In the genomic region with DNA sequence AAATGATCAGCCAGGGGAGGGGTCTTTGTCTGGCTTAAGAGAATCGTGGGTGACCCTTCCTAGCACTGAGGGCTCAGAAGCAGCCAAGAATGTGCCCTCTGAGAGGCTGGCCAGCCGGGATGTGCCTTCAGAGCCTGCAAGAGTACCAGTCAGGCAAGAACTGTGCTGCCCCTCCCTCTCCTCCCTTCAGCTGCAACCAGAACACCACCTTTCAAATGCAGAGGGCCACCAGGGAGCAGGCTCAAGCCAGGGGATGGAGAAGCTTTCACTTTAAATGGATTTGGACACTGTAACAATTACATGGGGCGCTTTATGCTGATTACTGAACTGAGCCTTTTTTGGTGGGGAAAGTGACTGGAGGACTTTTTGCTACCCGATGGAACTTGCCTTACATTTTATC, we compare ENCODE assay signal across 19 cellular contexts. TPM values are rescaled to one million over a fixed set of nuclear protein-coding genes. Genes with fewer than 3 reads are reported as not detected.
"Had no signal": no experiment of that assay in that cellular context is flagged by ENCODE, and none has a peak within 500 bp of the region (broad histone marks: within the 10 kb centered on the region; RNA-seq: fewer than 3 reads in every experiment).

No MANE protein-coding gene starts in this region.

- H3K4me1 ChIP-seq: esophagus squamous epithelium, left ventricle myocardium inferior had no signal

- H3K36me3 Mint-ChIP-seq: activated naive CD8-positive, alpha-beta T cell treated with anti-CD3 and anti-CD28 coated beads, Interleukin-2, amount 10 ng/mL, durations not matched to agents 7 days and 5 days; naive thymus-derived CD4-positive, alpha-beta T cell had no signal

- H3K4me3 Mint-ChIP-seq: activated CD8-positive, alpha-beta T cell treated with anti-CD3 and anti-CD28 coated beads, Interleukin-2, amount 10 ng/mL, durations not matched to agents 7 days and 5 days; activated naive CD8-positive, alpha-beta T cell treated with anti-CD3 and anti-CD28 coated beads, Interleukin-2, amount 10 ng/mL, durations not matched to agents 7 days and 5 days; naive thymus-derived CD4-positive, alpha-beta T cell; T-helper 17 cell had no signal

- ATAC-seq: activated CD8-positive, alpha-beta T cell treated with anti-CD3 and anti-CD28 coated beads, Interleukin-2, amount 10 ng/mL, durations not matched to agents 7 days and 5 days; naive thymus-derived CD4-positive, alpha-beta T cell; T-helper 17 cell had no signal

- H3K36me3 ChIP-seq: esophagus squamous epithelium, left ventricle myocardium inferior, WERI-Rb-1 had no signal

- H3K9me3 Mint-ChIP-seq: activated naive CD8-positive, alpha-beta T cell treated with anti-CD3 and anti-CD28 coated beads, Interleukin-2, amount 10 ng/mL, durations not matched to agents 7 days and 5 days had no signal

- H3K27ac ChIP-seq: esophagus squamous epithelium, left ventricle myocardium inferior, WERI-Rb-1 had no signal

- H3K27ac Mint-ChIP-seq: activated CD8-positive, alpha-beta T cell treated with anti-CD3 and anti-CD28 coated beads, Interleukin-2, amount 10 ng/mL, durations not matched to agents 7 days and 5 days; activated naive CD8-positive, alpha-beta T cell treated with anti-CD3 and anti-CD28 coated beads, Interleukin-2, amount 10 ng/mL, durations not matched to agents 7 days and 5 days; naive thymus-derived CD4-positive, alpha-beta T cell; T-helper 17 cell had no signal

- H3K4me3 ChIP-seq: esophagus squamous epithelium, left ventricle myocardium inferior, mucosa of descending colon had no signal

- DNase-seq: activated CD4-positive, alpha-beta T cell treated with anti-CD3 and anti-CD28 coated beads for 48 hours; activated CD8-positive, alpha-beta memory T cell treated with anti-CD3 and anti-CD28 coated beads, Interleukin-2, amount 50 U/mL, for 4 hours; activated CD8-positive, alpha-beta T cell treated with anti-CD3 and anti-CD28 coated beads, Interleukin-2, amount 10 ng/mL, durations not matched to agents 7 days and 5 days; activated naive CD8-positive, alpha-beta T cell treated with anti-CD3 and anti-CD28 coated beads, Interleukin-2, amount 10 ng/mL, durations not matched to agents 7 days and 5 days; activated T-cell treated with anti-CD3 and anti-CD28 coated beads, Interleukin-2, amount 50 U/mL, for 48 hours; cortex of kidney; effector CD4-positive, alpha-beta T cell; esophagus squamous epithelium; hypothalamus; left ventricle myocardium inferior; mucosa of descending colon; naive thymus-derived CD4-positive, alpha-beta T cell; nucleus accumbens; posterior cingulate gyrus; retina; stimulated activated CD4-positive, alpha-beta T cell treated with anti-CD3 and anti-CD28 coated beads, Interleukin-12 subunit alpha, Interleukin-12 subunit beta, amount 100 ng/mL, for 4 hours; stimulated activated CD4-positive, alpha-beta T cell treated with anti-CD3 and anti-CD28 coated beads, Interleukin-2, amount 100 ng/mL, for 24 hours; T-helper 17 cell; WERI-Rb-1 had no signal

- H3K9me3 ChIP-seq: esophagus squamous epithelium, left ventricle myocardium inferior, mucosa of descending colon had no signal

RNA-seq across cellular contexts. Expression of a gene that starts 44.9 kb away (rescaled TPM):
- total RNA-seq: activated CD8-positive, alpha-beta T cell treated with anti-CD3 and anti-CD28 coated beads, Interleukin-2, amount 10 ng/mL, durations not matched to agents 7 days and 5 days; activated naive CD8-positive, alpha-beta T cell treated with anti-CD3 and anti-CD28 coated beads, Interleukin-2, amount 10 ng/mL, durations not matched to agents 7 days and 5 days had no signal
